ENCODE assay signal across 16 cellular contexts in genomic region chr1:241482761-241483250, GRCh38. TPM values are rescaled to one million over a fixed set of nuclear protein-coding genes. Genes with fewer than 3 reads are reported as not detected.
DNase-seq lines count a peak whose midpoint lies in the region; ATAC-seq and TF ChIP-seq lines count a peak whose summit lies in the region.
"Had no signal": no experiment of that assay in that cellular context is flagged by ENCODE, and none has a peak within 500 bp of the region (broad histone marks: within the 10 kb centered on the region; RNA-seq: fewer than 3 reads in every experiment).

No MANE protein-coding gene starts in this region.

- H3K9me2 ChIP-seq in PC-3 (replicated peaks; ENCODE audit: low read length) = no peaks in the 10 kb centered on the region

- CTCF ChIA-PET in PC-3 (lab: Charles Lee) = no interaction called here
- CTCF ChIA-PET in activated CD8-positive, alpha-beta T cell treated with anti-CD3 and anti-CD28 coated beads for 36 hours (lab: Charles Lee) = no interaction called here

- H3K4me3 Mint-ChIP-seq in activated CD8-positive, alpha-beta T cell treated with anti-CD3 and anti-CD28 coated beads for 36 hours = no peak overlapping the region

- no peak overlapping the region for H2AFZ ChIP-seq in PC-3 (ENCODE audit: low read length)
- H2AFZ ChIP-seq: parathyroid adenoma had no signal

- peaks cover 58% of the 10 kb centered on the region for H3K4me1 ChIP-seq in PC-3 (ENCODE audit: insufficient read depth, low read length)
- H3K4me1 ChIP-seq: gastrocnemius medialis, parathyroid adenoma had no signal

- H3K4me1 Mint-ChIP-seq in activated CD8-positive, alpha-beta T cell treated with anti-CD3 and anti-CD28 coated beads for 36 hours (ENCODE audit: low read depth) = peaks cover 3% of the 10 kb centered on the region

- H3K9me3 Mint-ChIP-seq in activated CD8-positive, alpha-beta T cell treated with anti-CD3 and anti-CD28 coated beads for 36 hours = no peaks in the 10 kb centered on the region

- DNase-seq in activated CD4-positive, CD25-positive, alpha-beta regulatory T cell (lab: John Stamatoyannopoulos, UW) = no peak
- DNase-seq in PC-3 (peak; percentile 100), epithelial cell of esophagus (ENCODE audit: low read depth) (peak; percentile 67), retinal pigment epithelial cell (ENCODE audit: low read depth) (peak; percentile 15), germinal center (ENCODE audit: low spot score) (no peak)
- no peak for DNase-seq in activated CD8-positive, alpha-beta memory T cell treated with anti-CD3 and anti-CD28 coated beads for 24 hours
- no peak for DNase-seq in activated CD8-positive, alpha-beta T cell treated with anti-CD3 and anti-CD28 coated beads for 36 hours
- DNase-seq: 8988T; activated T-cell treated with anti-CD3 and anti-CD28 coated beads for 4 hours; gastrocnemius medialis; GF-D8; NCI-H187 treated with DMSO at 0.1 percent for 48 hours; stimulated activated CD4-positive, alpha-beta T cell treated with anti-CD3 and anti-CD28 coated beads, Interleukin-4, amount 100 ng/mL, for 4 hours; substantia nigra had no signal

- no peak overlapping the region for H3K27ac Mint-ChIP-seq in activated CD8-positive, alpha-beta T cell treated with anti-CD3 and anti-CD28 coated beads for 36 hours

- H3K9ac ChIP-seq in PC-3 (ENCODE audit: low read length) = 0 out of 2 replicates have a peak overlapping the region, but pooled peaks have one; percentile 21
- H3K9ac ChIP-seq: parathyroid adenoma had no signal

- H3K27me3 Mint-ChIP-seq in activated CD8-positive, alpha-beta T cell treated with anti-CD3 and anti-CD28 coated beads for 36 hours = peaks cover 10% of the 10 kb centered on the region

- H3K9me3 ChIP-seq in PC-3 (ENCODE audit: low read length) = no peaks in the 10 kb centered on the region
- H3K9me3 ChIP-seq: gastrocnemius medialis had no signal

- H3K79me2 ChIP-seq in PC-3 (ENCODE audit: low read length) = no peaks in the 10 kb centered on the region
- H3K79me2 ChIP-seq: parathyroid adenoma had no signal

- intact Hi-C loops in PC-3 (cut with micrococcal nuclease) = loop anchor here (1.0 kb wide), 2 partner anchors 60 to 70 kb away; no protein-coding TSS in a partner anchor
- intact Hi-C loops in activated CD8-positive, alpha-beta T cell treated with anti-CD3 and anti-CD28 coated beads for 36 hours (cut with micrococcal nuclease) = no loop called here

- H3K36me3 ChIP-seq in PC-3 (ENCODE audit: low read depth, low read length) = no peaks in the 10 kb centered on the region
- H3K36me3 ChIP-seq: gastrocnemius medialis had no signal

- TF ChIP-seq CTCF in PC-3 (conservative IDR thresholded peaks at IDR 0.05; ENCODE audit: low read depth, low read length) (no peak), epithelial cell of esophagus (IDR thresholded peaks at IDR 0.05; ENCODE audit: insufficient read depth, low read depth, low read length, missing control alignments) (no peak), retinal pigment epithelial cell (conservative IDR thresholded peaks at IDR 0.05; ENCODE audit: low read depth, low read length) (no peak)
- no peak for TF ChIP-seq CTCF in activated CD8-positive, alpha-beta T cell treated with anti-CD3 and anti-CD28 coated beads for 36 hours (IDR thresholded peaks at IDR 0.05)

- no peaks in the 10 kb centered on the region for H3K36me3 Mint-ChIP-seq in activated CD8-positive, alpha-beta T cell treated with anti-CD3 and anti-CD28 coated beads for 36 hours (ENCODE audit: low read depth)

- ATAC-seq in activated CD4-positive, CD25-positive, alpha-beta regulatory T cell treated with anti-CD3 and anti-CD28 coated beads, Interleukin-2, amount 50 U/mL, for 24 hours = peak; percentile 61 to 75
- ATAC-seq in PC-3 = peak; percentile 81
- no peak for ATAC-seq in activated CD8-positive, alpha-beta T cell treated with anti-CD3 and anti-CD28 coated beads for 36 hours
- ATAC-seq: gastrocnemius medialis had no signal

- H3K4me3 ChIP-seq in PC-3 (ENCODE audit: low read length) (peak overlapping the region; percentile 32), epithelial cell of esophagus (ENCODE audit: low read length) (no peak overlapping the region), retinal pigment epithelial cell (ENCODE audit: low read length) (no peak overlapping the region)
- H3K4me3 ChIP-seq: gastrocnemius medialis had no signal

- POLR2A ChIA-PET in PC-3 (lab: Charles Lee; ENCODE audit: unreplicated experiment) = interaction anchor here (0.7 kb wide), 1 partner anchor 19 kb away, joined by 5 read pairs; no protein-coding TSS in a partner anchor
- POLR2A ChIA-PET in activated CD8-positive, alpha-beta T cell treated with anti-CD3 and anti-CD28 coated beads for 36 hours (lab: Charles Lee) = no interaction called here

- peaks cover 11% of the 10 kb centered on the region for H3F3A ChIP-seq in PC-3 (ENCODE audit: low read length, unreplicated experiment)

- no TSS peak for BruUV-seq in PC-3 (replicated peaks; lab: Mats Ljungman, UMichigan)

- peak overlapping the region; percentile 74 for H3K4me2 ChIP-seq in PC-3 (ENCODE audit: low read length)

- no peaks in the 10 kb centered on the region for H3K27me3 ChIP-seq in PC-3 (ENCODE audit: low read length)
- H3K27me3 ChIP-seq: gastrocnemius medialis had no signal

- no peaks in the 10 kb centered on the region for H4K20me1 ChIP-seq in PC-3 (ENCODE audit: low read length)

- H3K27ac ChIP-seq in PC-3 (ENCODE audit: low read length) = peak overlapping the region; percentile 79
- H3K27ac ChIP-seq: gastrocnemius medialis, parathyroid adenoma had no signal

RNA-seq across cellular contexts. Expression of gene FH, which starts 36.7 kb away (rescaled TPM):
- 161 and 201 TPM in 2 replicates for total RNA-seq in PC-3 (2014; rRNA removed)
- total RNA-seq in activated CD8-positive, alpha-beta T cell treated with anti-CD3 and anti-CD28 coated beads for 36 hours = 10 to 100 TPM; 95.2 to 95.6 TPM

RNA-seq across cellular contexts. Expression of gene KMO, which starts 49.4 kb away (rescaled TPM):
- 0.29 and 1.2 TPM in 2 replicates for total RNA-seq in PC-3 (2014; rRNA removed)
- under 1 TPM in 1 of 2 experiments, not detected in 1; 0.18 TPM for total RNA-seq in activated CD8-positive, alpha-beta T cell treated with anti-CD3 and anti-CD28 coated beads for 36 hours

Comparison
In these comparisons a context has a peak if more than half of its experiments do, and no peak if none do; other contexts are left out.
1. DNase-seq: peak in PC-3 (single experiment), epithelial cell of esophagus (single experiment) and retinal pigment epithelial cell (single experiment); none in activated CD4-positive, CD25-positive, alpha-beta regulatory T cell (0 of 4), activated CD8-positive, alpha-beta memory T cell treated with anti-CD3 and anti-CD28 coated beads for 24 hours (single experiment), germinal center (single experiment) and activated CD8-positive, alpha-beta T cell treated with anti-CD3 and anti-CD28 coated beads for 36 hours (single experiment).